ENCODE assay signal across 17 cellular contexts in genomic region chr9:91750343-91750742, GRCh38.
A peak's percentile ranks its signal among the peaks of the same experiment; 100 is the strongest.
DNase-seq lines count a peak whose midpoint lies in the region; ATAC-seq and FAIRE-seq lines count a peak whose summit lies in the region.
"Had no signal": no experiment of that assay in that cellular context is flagged by ENCODE, and none has a peak within 500 bp of the region (broad histone marks: within the 10 kb centered on the region; RNA-seq: fewer than 3 reads in every experiment).

No MANE protein-coding gene starts in this region.

- no peak for ATAC-seq in HG03175 (IDR thresholded peaks at IDR 0.05; ENCODE audit: unreplicated experiment)
- ATAC-seq: activated naive CD4-positive, alpha-beta T cell treated with anti-CD3 and anti-CD28 coated beads, Interleukin-2, amount 50 U/mL, for 72 hours; foreskin keratinocyte had no signal

- H3K36me3 ChIP-seq in adipocyte (ENCODE audit: control insufficient read depth, insufficient read depth, low read length, severe bottlenecking) = no peaks in the 10 kb centered on the region

- no peak overlapping the region for H3K4me3 ChIP-seq in adipocyte (ENCODE audit: low read length)

- FAIRE-seq in HTR-8/SVneo (lab: Jason Lieb, UNC) = no peak
- FAIRE-seq: A204.1, bronchial epithelial cell, urothelium cell line had no signal

- H3K9ac ChIP-seq in adipocyte (ENCODE audit: low read length) = no peak overlapping the region

- DNase-seq in NCI-H1417 (lab: John Stamatoyannopoulos, UW) (peak in 2 of 3 experiments; percentile 25 to 49), NCI-H1417 treated with DMSO at 0.1 percent for 48 hours (lab: John Stamatoyannopoulos, UW) (no peak), NCI-H1694 treated with DMSO at 0.1 percent for 48 hours (lab: John Stamatoyannopoulos, UW) (peak; percentile 70), adipocyte (ENCODE audit: low read depth) (peak; percentile 53), occipital lobe (lab: John Stamatoyannopoulos, UW) (peak; percentile 15), HTR-8/SVneo (ENCODE audit: insufficient read length, low spot score) (no peak), NOMO-1 treated with DMSO at 0.1 percent for 48 hours (lab: John Stamatoyannopoulos, UW; ENCODE audit: unreplicated experiment) (no peak)
- DNase-seq: activated CD4-positive, alpha-beta T cell treated with anti-CD3 and anti-CD28 coated beads, Interleukin-2, amount 10 ng/mL, durations not matched to agents 24 days and 14 days; effector memory CD4-positive, alpha-beta T cell; foreskin keratinocyte; RPMI8226; stimulated activated naive CD4-positive, alpha-beta T cell had no signal

- peaks cover 9% of the 10 kb centered on the region for H3K4me1 ChIP-seq in adipocyte (ENCODE audit: control insufficient read depth, insufficient read depth, low read length)
- H3K4me1 ChIP-seq: foreskin keratinocyte had no signal

- H3K27me3 ChIP-seq in adipocyte (replicated peaks; ENCODE audit: control insufficient read depth, insufficient read depth, low read length) = no peaks in the 10 kb centered on the region
- H3K27me3 ChIP-seq: foreskin keratinocyte had no signal

- no peaks in the 10 kb centered on the region for H3K9me3 ChIP-seq in adipocyte (ENCODE audit: control insufficient read depth, low read length)

Comparison
In these comparisons a context has a peak if more than half of its experiments do, and no peak if none do; other contexts are left out.
1. DNase-seq: peak in NCI-H1417 (2 of 3), NCI-H1694 treated with DMSO at 0.1 percent for 48 hours (single experiment), adipocyte (single experiment) and occipital lobe (single experiment); none in NCI-H1417 treated with DMSO at 0.1 percent for 48 hours (single experiment), HTR-8/SVneo (single experiment) and NOMO-1 treated with DMSO at 0.1 percent for 48 hours (single experiment).